In the genomic region with DNA sequence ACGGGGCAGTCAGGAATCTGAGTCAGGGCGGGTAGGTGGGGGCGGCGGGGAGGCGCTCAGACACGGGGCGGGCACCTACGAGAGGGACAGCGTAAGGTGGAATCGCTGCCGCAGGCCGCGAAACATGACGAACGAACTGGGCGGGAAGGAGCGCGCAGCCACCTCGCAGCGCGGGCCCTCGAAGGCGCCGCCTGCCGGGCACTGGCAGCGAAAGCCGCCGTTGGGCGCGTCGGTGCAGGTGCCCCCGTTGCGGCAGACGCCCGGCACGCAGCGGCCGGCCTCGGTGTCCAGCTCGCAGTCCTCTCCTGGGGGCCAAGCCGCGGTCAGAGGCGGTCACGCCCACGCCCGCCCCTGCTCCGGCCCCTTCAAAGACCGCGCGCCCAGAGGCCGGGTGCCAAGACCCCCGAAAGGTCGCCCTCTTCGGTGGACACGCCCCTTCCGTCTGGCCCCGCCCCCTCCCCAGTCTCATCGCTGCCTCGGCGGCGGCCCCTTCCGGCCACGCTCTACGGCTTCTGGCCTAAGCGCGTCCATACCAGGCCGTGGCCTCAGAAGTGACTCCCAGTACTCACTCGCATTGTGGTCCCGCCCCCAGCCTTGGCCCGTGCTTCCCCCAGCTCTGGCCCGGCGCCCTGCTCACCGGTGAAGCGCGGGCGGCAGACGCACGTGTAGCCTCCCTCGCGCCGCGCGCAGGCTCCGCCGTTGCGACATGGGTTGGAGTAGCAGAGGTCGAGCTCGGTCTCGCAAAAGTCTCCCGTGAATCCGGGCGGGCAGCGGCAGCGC, we compare ENCODE assay signal across 8 cellular contexts. TPM values are rescaled to one million over a fixed set of nuclear protein-coding genes. Genes with fewer than 3 reads are reported as not detected.
DNase-seq lines count a peak whose midpoint lies in the region; ATAC-seq and TF ChIP-seq lines count a peak whose summit lies in the region.

No MANE protein-coding gene starts in this region.

- H3K36me3 ChIP-seq in lower lobe of right lung = no peaks in the 10 kb centered on the region

- H3K4me3 ChIP-seq in dorsolateral prefrontal cortex (peak overlapping the region; percentile 32 to 70 (median 55)), lower lobe of right lung (peak overlapping the region; percentile 74)

- H3K4me1 ChIP-seq in lower lobe of right lung = peaks cover 12% of the 10 kb centered on the region

- DNase-seq in activated CD4-positive, alpha-beta T cell treated with anti-CD3 and anti-CD28 coated beads for 48 hours = peak; percentile 91
- DNase-seq in dorsolateral prefrontal cortex (peak in 6 of 10 donors; percentile 36 to 75 (median 58)), lower lobe of right lung (peak; percentile 93), NCI-H2029 treated with DMSO at 0.1 percent for 48 hours (lab: John Stamatoyannopoulos, UW) (no peak)
- DNase-seq in stimulated activated CD4-positive, alpha-beta T cell treated with anti-CD3 and anti-CD28 coated beads, TNF-alpha, amount 100 ng/mL, for 4 hours (ENCODE audit: low read depth in 3 of 3) = peak; percentile 77 to 84 (median 80)

- no peaks in the 10 kb centered on the region for H3K9me3 ChIP-seq in lower lobe of right lung

- peak; percentile 45 for ATAC-seq in GM18907 (IDR thresholded peaks at IDR 0.05; ENCODE audit: unreplicated experiment)
- peak; percentile 49 for ATAC-seq in HG03571 (IDR thresholded peaks at IDR 0.05; ENCODE audit: unreplicated experiment)
- ATAC-seq in lower lobe of right lung = peak; percentile 95 to 96
- no peak for ATAC-seq in HG03520 (IDR thresholded peaks at IDR 0.05; ENCODE audit: unreplicated experiment)

- H3K27ac ChIP-seq in dorsolateral prefrontal cortex (peak overlapping the region in 20 of 59 donors; percentile 6 to 61 (median 34)), lower lobe of right lung (peak overlapping the region; percentile 78)

- H3K27me3 ChIP-seq in dorsolateral prefrontal cortex = no peaks in the 10 kb centered on the region
- peaks cover 13% of the 10 kb centered on the region for H3K27me3 ChIP-seq in lower lobe of right lung (ENCODE audit: low read depth)

- intact Hi-C loops in dorsolateral prefrontal cortex (cut with DNase I) = loop anchor here in 1 of 2 donors (10.0 kb wide), 1 partner anchor 201 kb away; no protein-coding TSS in a partner anchor
- intact Hi-C loops in lower lobe of right lung (cut with DNase I) = no loop called here

- TF ChIP-seq CTCF in dorsolateral prefrontal cortex (IDR thresholded peaks at IDR 0.05 in 54 of 56, conservative IDR thresholded peaks at IDR 0.05 in 2 of 56; ENCODE audit: low read depth in 1 of 56, partially characterized antibody in 56 of 56) = peak; percentile 14 to 73 (median 56)
- TF ChIP-seq CTCF in lower lobe of right lung (IDR thresholded peaks at IDR 0.05) = peak; percentile 77

RNA-seq across cellular contexts. Expression of gene CELSR3, which starts 6.4 kb away (rescaled TPM):
- 10 to 100 TPM; 21.5 to 68.6 (median 39.9) TPM for total RNA-seq in dorsolateral prefrontal cortex
- 1.0 TPM for total RNA-seq in lower lobe of right lung

RNA-seq across cellular contexts. Expression of gene SLC26A6, which starts 21.0 kb away (rescaled TPM):
- total RNA-seq in dorsolateral prefrontal cortex (10 to 100 TPM in 97 of 120 experiments, 1 to 10 TPM in 23; 5.6 to 28.6 (median 13.1) TPM), lower lobe of right lung (20.8 TPM)

RNA-seq across cellular contexts. Expression of gene NCKIPSD, which starts 29.5 kb away (rescaled TPM):
- total RNA-seq in dorsolateral prefrontal cortex (100 to 1,000 TPM in 69 of 120 experiments, 10 to 100 TPM in 51; 66.3 to 147 (median 103) TPM), lower lobe of right lung (20.7 TPM)

RNA-seq across cellular contexts. Expression of gene TMEM89, which starts 34.7 kb away (rescaled TPM):
- total RNA-seq in dorsolateral prefrontal cortex (not detected), lower lobe of right lung (not detected)

RNA-seq across cellular contexts. Expression of gene UQCRC1, which starts 46.8 kb away (rescaled TPM):
- total RNA-seq in dorsolateral prefrontal cortex (100 to 1,000 TPM in 119 of 120 experiments, 10 to 100 TPM in 1; 75.3 to 310 (median 207) TPM), lower lobe of right lung (121 TPM)

Comparison
In these comparisons a context has a peak if more than half of its experiments do, and no peak if none do; other contexts are left out.
1. RNA of gene CELSR3, which starts 6.4 kb away (total RNA-seq): 21.5 to 68.6 TPM in dorsolateral prefrontal cortex; 1.0 TPM in lower lobe of right lung (single experiment); every median in the first group is over 10 times any median in the second.